Comparison of ENCODE assay signal across 9 cellular contexts in the genomic region with DNA sequence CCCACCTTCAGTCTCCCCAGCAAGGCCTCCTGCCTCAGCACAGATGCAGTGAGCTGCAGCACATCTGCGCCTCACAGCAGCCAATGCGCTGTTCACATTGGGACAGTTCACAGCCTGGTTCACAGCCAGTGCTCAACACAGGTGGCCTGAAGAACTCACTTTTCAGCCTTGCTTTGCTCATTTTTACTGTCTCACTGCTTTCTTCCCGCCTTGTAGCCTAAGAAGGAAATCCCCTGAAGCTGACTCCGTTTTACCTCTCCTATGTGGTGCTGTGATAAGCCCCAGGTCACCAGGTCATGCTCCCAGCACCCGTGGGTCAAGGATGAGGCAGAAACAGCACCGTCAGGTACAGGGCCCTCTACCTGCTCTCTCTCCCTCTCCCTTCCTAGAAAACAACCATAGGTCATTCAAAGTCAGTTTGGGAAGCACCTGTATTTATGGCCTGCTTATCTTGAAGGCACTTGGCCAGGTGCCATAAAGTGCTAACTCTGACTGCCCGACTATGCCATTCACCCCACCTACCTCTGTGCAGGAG. TPM values are rescaled to one million over a fixed set of nuclear protein-coding genes. Genes with fewer than 3 reads are reported as not detected.
DNase-seq lines count a peak whose midpoint lies in the region; ATAC-seq and TF ChIP-seq lines count a peak whose summit lies in the region.
"Had no signal": no experiment of that assay in that cellular context is flagged by ENCODE, and none has a peak within 500 bp of the region (broad histone marks: within the 10 kb centered on the region; RNA-seq: fewer than 3 reads in every experiment).

No MANE protein-coding gene starts in this region.

- TF ChIP-seq POLR2A in gastrocnemius medialis (IDR thresholded peaks at IDR 0.05), result no peak

- H4K20me1 ChIP-seq in KMS-11 (ENCODE audit: insufficient read depth), result no peaks in the 10 kb centered on the region

- DNase-seq in activated CD8-positive, alpha-beta memory T cell treated with anti-CD3 and anti-CD28 coated beads, Interleukin-2, amount 50 U/mL, for 48 hours, result peak; percentile 59
- DNase-seq in foreskin fibroblast (peak in 1 of 2 donors; percentile 14), NCI-H446 (lab: John Stamatoyannopoulos, UW) (no peak), gastrocnemius medialis (no peak)
- peak; percentile 28 to 32 for DNase-seq in stimulated activated CD4-positive, alpha-beta T cell treated with anti-CD3 and anti-CD28 coated beads, Interleukin-2, amount 100 ng/mL, for 24 hours

- H3K4me3 ChIP-seq in KMS-11 (IDR thresholded peaks at IDR 0.05; ENCODE audit: insufficient read depth, low read depth, low read length) (no peak overlapping the region), foreskin fibroblast (ENCODE audit: low read depth in 1 of 2, low read length in 2 of 2) (peak overlapping the region; percentile 71 to 79), gastrocnemius medialis (peak overlapping the region in 1 of 4 donors; percentile 86)

- no peaks in the 10 kb centered on the region for H3K27me3 ChIP-seq in KMS-11 (ENCODE audit: insufficient read depth, low read depth)
- H3K27me3 ChIP-seq in gastrocnemius medialis, result no peaks in the 10 kb centered on the region

- H3K4me2 ChIP-seq in KMS-11, result peak overlapping the region; percentile 69; the same call in 1 of the 2 replicates

- H3K9me3 ChIP-seq in gastrocnemius medialis, result no peaks in the 10 kb centered on the region

- H3K79me2 ChIP-seq in KMS-11 (ENCODE audit: insufficient read depth, low read depth), result no peaks in the 10 kb centered on the region

- peaks cover 48% of the 10 kb centered on the region for H3K4me1 ChIP-seq in KMS-11 (ENCODE audit: low read depth, poor library complexity, severe bottlenecking)
- peaks cover 11 to 15% of the 10 kb centered on the region in 2 donors for H3K4me1 ChIP-seq in gastrocnemius medialis

- H3K36me3 ChIP-seq in KMS-11 (ENCODE audit: insufficient read depth) (no peaks in the 10 kb centered on the region), gastrocnemius medialis (peaks cover 0 to 4% of the 10 kb centered on the region in 2 donors)

- H2AFZ ChIP-seq in KMS-11 (ENCODE audit: low read depth), result peak overlapping the region; percentile 12; the same call in 1 of the 2 replicates

- intact Hi-C loops in gastrocnemius medialis (cut with DNase I; ENCODE audit: low total_unique reads), result loop anchor here (1.0 to 10.0 kb wide), 2 partner anchors 185 to 1486 kb away; partner anchors contain the start of genes ANKRA2, ANKRD31 and UTP15

- peak overlapping the region; percentile 21; the same call in 1 of the 2 replicates for H3K27ac ChIP-seq in KMS-11
- H3K27ac ChIP-seq in gastrocnemius medialis, result no peak overlapping the region

- ATAC-seq in gastrocnemius medialis (no peak), HG02798 (IDR thresholded peaks at IDR 0.05; ENCODE audit: poor library complexity, unreplicated experiment) (no peak), HG02759 (IDR thresholded peaks at IDR 0.05; ENCODE audit: unreplicated experiment) (no peak)

- in situ Hi-C loops in gastrocnemius medialis (cut with MboI; ENCODE audit: low sequenced_read_pairs in 4 of 4), result no loop called here

- no peak for TF ChIP-seq CTCF in KMS-11 (conservative IDR thresholded peaks at IDR 0.05; ENCODE audit: low read depth, low read length)
- no peak for TF ChIP-seq CTCF in foreskin fibroblast (IDR thresholded peaks at IDR 0.05; ENCODE audit: low read depth, low read length)
- no peak for TF ChIP-seq CTCF in gastrocnemius medialis (IDR thresholded peaks at IDR 0.05 in 4 of 5, conservative IDR thresholded peaks at IDR 0.05 in 1 of 5)

- no peak overlapping the region for H3K9ac ChIP-seq in KMS-11

RNA-seq across cellular contexts. Expression of gene GCNT4, which starts 1.1 kb away (rescaled TPM):
- 1 to 10 TPM; 1.1 to 2.8 (median 1.7) TPM for total RNA-seq in gastrocnemius medialis
- total RNA-seq: HT1080 had no signal

Comparison
In these comparisons a context has a peak if more than half of its experiments do, and no peak if none do; other contexts are left out.
1. DNase-seq: peak in activated CD8-positive, alpha-beta memory T cell treated with anti-CD3 and anti-CD28 coated beads, Interleukin-2, amount 50 U/mL, for 48 hours (single experiment) and stimulated activated CD4-positive, alpha-beta T cell treated with anti-CD3 and anti-CD28 coated beads, Interleukin-2, amount 100 ng/mL, for 24 hours (2 of 2); none in NCI-H446 (0 of 2) and gastrocnemius medialis (0 of 2).